In genomic region chr15:65740148-65740547, GRCh38 we compare ENCODE assay signal across 18 cellular contexts.
"Had no signal": no experiment of that assay in that cellular context is flagged by ENCODE, and none has a peak within 500 bp of the region (broad histone marks: within the 10 kb centered on the region; RNA-seq: fewer than 3 reads in every experiment).

No MANE protein-coding gene starts in this region.

- H3K4me3 Mint-ChIP-seq: activated CD4-positive, alpha-beta memory T cell treated with anti-CD3 and anti-CD28 coated beads for 36 hours; activated naive CD8-positive, alpha-beta T cell treated with anti-CD3 and anti-CD28 coated beads for 36 hours; naive thymus-derived CD8-positive, alpha-beta T cell had no signal

- H3K9me3 Mint-ChIP-seq: activated CD4-positive, alpha-beta memory T cell treated with anti-CD3 and anti-CD28 coated beads for 36 hours; activated naive CD8-positive, alpha-beta T cell treated with anti-CD3 and anti-CD28 coated beads for 36 hours; naive thymus-derived CD8-positive, alpha-beta T cell had no signal

- H3K27ac Mint-ChIP-seq: activated CD4-positive, alpha-beta memory T cell treated with anti-CD3 and anti-CD28 coated beads for 36 hours; activated naive CD8-positive, alpha-beta T cell treated with anti-CD3 and anti-CD28 coated beads for 36 hours; progenitor cell of endocrine pancreas had no signal

- DNase-seq: activated CD4-positive, alpha-beta memory T cell treated with anti-CD3 and anti-CD28 coated beads for 36 hours; activated CD4-positive, alpha-beta T cell treated with anti-CD3 and anti-CD28 coated beads for 48 hours; activated naive CD4-positive, alpha-beta T cell treated with Interleukin-2 at 50 U/mL for 16 hours; activated naive CD8-positive, alpha-beta T cell treated with anti-CD3 and anti-CD28 coated beads for 36 hours; activated T-cell treated with anti-CD3 and anti-CD28 coated beads, Interleukin-2, amount 50 U/mL, for 48 hours; amniotic stem cell; colonic mucosa; erythroblast; foreskin fibroblast; left colon; naive thymus-derived CD8-positive, alpha-beta T cell; retina; sigmoid colon; stimulated activated CD4-positive, alpha-beta T cell treated with anti-CD3 and anti-CD28 coated beads, Interleukin-15, amount 100 ng/mL, for 24 hours; stimulated activated naive CD4-positive, alpha-beta T cell; T1000; upper lobe of left lung had no signal

- ATAC-seq: left colon had no signal

- H3K27me3 Mint-ChIP-seq: activated CD4-positive, alpha-beta memory T cell treated with anti-CD3 and anti-CD28 coated beads for 36 hours; activated naive CD8-positive, alpha-beta T cell treated with anti-CD3 and anti-CD28 coated beads for 36 hours; naive thymus-derived CD8-positive, alpha-beta T cell; progenitor cell of endocrine pancreas had no signal
